In the genomic region with DNA sequence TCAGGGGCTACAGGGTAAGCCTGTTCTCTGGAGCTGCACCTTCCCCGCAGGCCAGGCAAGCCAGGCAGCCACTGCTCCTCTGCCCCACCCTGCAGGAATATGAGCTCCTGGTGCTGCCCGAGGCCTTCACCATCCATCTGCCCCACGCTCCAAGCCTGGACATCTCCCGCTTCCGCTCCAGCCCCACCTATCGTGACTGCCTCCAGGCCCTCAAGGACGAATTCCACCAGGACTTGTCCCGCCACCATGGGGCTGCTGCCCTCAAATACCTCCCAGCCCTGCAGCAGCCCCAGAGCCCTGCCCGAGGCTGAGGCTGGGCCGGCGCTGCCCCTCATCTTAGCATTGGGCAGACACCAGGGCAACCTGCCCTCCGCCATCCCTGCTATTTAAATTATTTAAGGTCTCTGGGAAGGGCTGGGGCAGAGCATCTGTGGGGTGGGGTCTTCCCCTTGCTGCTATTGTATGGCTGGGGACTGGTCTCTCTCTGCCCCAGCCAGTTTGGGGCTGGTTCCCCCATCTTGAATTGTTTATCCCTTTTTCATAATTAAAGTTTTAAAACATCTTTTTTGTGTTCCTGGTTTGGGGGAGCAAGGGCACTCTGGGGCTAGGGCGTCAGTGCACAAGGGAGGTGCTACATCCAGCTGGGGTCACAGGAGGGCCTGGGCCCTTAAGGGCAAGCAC, we compare ENCODE assay signal across 23 cellular contexts. TPM values are rescaled to one million over a fixed set of nuclear protein-coding genes. Genes with fewer than 3 reads are reported as not detected.
A peak's percentile ranks its signal among the peaks of the same experiment; 100 is the strongest.
DNase-seq lines count a peak whose midpoint lies in the region; ATAC-seq and TF ChIP-seq lines count a peak whose summit lies in the region.
"Had no signal": no experiment of that assay in that cellular context is flagged by ENCODE, and none has a peak within 500 bp of the region (broad histone marks: within the 10 kb centered on the region; RNA-seq: fewer than 3 reads in every experiment).

No MANE protein-coding gene starts in this region.

- peak overlapping the region in 3 of 4 donors; percentile 35 to 58 (median 38) for H3K4me3 Mint-ChIP-seq in CD4-positive, CD25-positive, alpha-beta regulatory T cell
- H3K4me3 Mint-ChIP-seq: activated naive CD8-positive, alpha-beta T cell had no signal

- H2BK5ac ChIP-seq in trophoblast cell (ENCODE audit: low read depth, low read length, poor library complexity), result no peak overlapping the region

- H4K91ac ChIP-seq in trophoblast cell (ENCODE audit: low read depth, low read length), result no peak overlapping the region

- no peak overlapping the region for H3K4me3 ChIP-seq in CD4-positive, CD25-positive, alpha-beta regulatory T cell (ENCODE audit: low read depth, low read length)
- H3K4me3 ChIP-seq in trophoblast cell (ENCODE audit: low read depth, low read length), result no peak overlapping the region
- H3K4me3 ChIP-seq: cardiac muscle cell, GM12878 had no signal

- peaks cover 15% of the 10 kb centered on the region for H3K36me3 Mint-ChIP-seq in CD4-positive, CD25-positive, alpha-beta regulatory T cell
- H3K36me3 Mint-ChIP-seq: activated naive CD8-positive, alpha-beta T cell had no signal

- no peak overlapping the region for H4K8ac ChIP-seq in trophoblast cell (ENCODE audit: low read depth, low read length)

- peaks cover 11% of the 10 kb centered on the region for H3K27me3 Mint-ChIP-seq in CD4-positive, CD25-positive, alpha-beta regulatory T cell
- H3K27me3 Mint-ChIP-seq: activated naive CD8-positive, alpha-beta T cell had no signal

- peak overlapping the region; percentile 70 for H3K27ac ChIP-seq in CD4-positive, CD25-positive, alpha-beta regulatory T cell (ENCODE audit: insufficient read depth, low read length, poor library complexity, severe bottlenecking)
- no peak overlapping the region for H3K27ac ChIP-seq in trophoblast cell (ENCODE audit: low read depth, low read length)
- H3K27ac ChIP-seq: cardiac muscle cell had no signal

- no peaks in the 10 kb centered on the region for H3K27me3 ChIP-seq in CD4-positive, CD25-positive, alpha-beta regulatory T cell (ENCODE audit: control insufficient read depth, insufficient read depth, low read length)
- H3K27me3 ChIP-seq in trophoblast cell (ENCODE audit: insufficient read depth, low read length), result no peaks in the 10 kb centered on the region

- H2BK12ac ChIP-seq in trophoblast cell (ENCODE audit: low read length), result no peak overlapping the region

- H3K79me2 ChIP-seq in trophoblast cell (ENCODE audit: control insufficient read depth, insufficient read depth, low read length, poor library complexity), result no peaks in the 10 kb centered on the region

- H3K79me1 ChIP-seq in trophoblast cell (ENCODE audit: low read length), result peaks cover 2% of the 10 kb centered on the region

- peaks cover 36% of the 10 kb centered on the region for H3K4me1 ChIP-seq in CD4-positive, CD25-positive, alpha-beta regulatory T cell (ENCODE audit: control insufficient read depth, insufficient read depth, low read length, poor library complexity, severe bottlenecking)
- peaks cover 9 to 15% of the 10 kb centered on the region in 2 experiments for H3K4me1 ChIP-seq in trophoblast cell (ENCODE audit: control insufficient read depth in 1 of 2, insufficient read depth in 2 of 2, low read length in 2 of 2)

- peaks cover 7% of the 10 kb centered on the region for H3K36me3 ChIP-seq in CD4-positive, CD25-positive, alpha-beta regulatory T cell (ENCODE audit: control insufficient read depth, insufficient read depth, low read length)
- H3K36me3 ChIP-seq in trophoblast cell (ENCODE audit: control insufficient read depth in 1 of 2, insufficient read depth in 2 of 2, low read length in 2 of 2), result peaks cover 11 to 14% of the 10 kb centered on the region in 2 experiments

- ATAC-seq in CD4-positive, CD25-positive, alpha-beta regulatory T cell (ENCODE audit: low read depth in 2 of 2), result no peak
- no peak for ATAC-seq in Right ventricle myocardium inferior
- ATAC-seq: GM12878 had no signal

- in situ Hi-C loops in GM13977 (cut with MboI; ENCODE audit: low pct_unique_long_range_greater_than_20kb, low sequenced_read_pairs, unreplicated experiment), result no loop called here

- H3K4me1 Mint-ChIP-seq in CD4-positive, CD25-positive, alpha-beta regulatory T cell, result peaks cover 6 to 55% (median 25%) of the 10 kb centered on the region in 4 donors

- DNase-seq in CD4-positive, CD25-positive, alpha-beta regulatory T cell, result no peak
- DNase-seq in GM13977 (ENCODE audit: low spot score), result peak; percentile 12
- peak; percentile 46 for DNase-seq in ecto neural progenitor cell (ENCODE audit: low spot score)
- DNase-seq in trophoblast cell, result peak; percentile 95 to 96
- no peak for DNase-seq in activated gamma-delta T cell (lab: John Stamatoyannopoulos, UW)
- no peak for DNase-seq in NCI-H526 (lab: John Stamatoyannopoulos, UW)
- no peak for DNase-seq in Right ventricle myocardium inferior (ENCODE audit: missing footprints)
- no peak for DNase-seq in NCI-H1105 (lab: John Stamatoyannopoulos, UW)
- DNase-seq: activated CD4-positive, CD25-positive, alpha-beta regulatory T cell; C1 segment of cervical spinal cord; effector memory CD4-positive, alpha-beta T cell; IMR-90; NCI-H1048; NCI-H2107; NCI-H774; stimulated activated CD4-positive, alpha-beta T cell treated with anti-CD3 and anti-CD28 coated beads, Interleukin-15, amount 100 ng/mL, for 24 hours had no signal

- H3K9me3 Mint-ChIP-seq in CD4-positive, CD25-positive, alpha-beta regulatory T cell, result no peaks in the 10 kb centered on the region

- no peak overlapping the region for H2AFZ ChIP-seq in trophoblast cell (ENCODE audit: insufficient read depth, low read length, poor library complexity)

- no peaks in the 10 kb centered on the region for H3K9me3 ChIP-seq in CD4-positive, CD25-positive, alpha-beta regulatory T cell (ENCODE audit: control insufficient read depth in 2 of 2, low read length in 2 of 2)
- H3K9me3 ChIP-seq in trophoblast cell (ENCODE audit: insufficient read depth, low read depth, low read length), result no peaks in the 10 kb centered on the region

- intact Hi-C loops in Right ventricle myocardium inferior (cut with DNase I), result no loop called here

- H3K27ac Mint-ChIP-seq in CD4-positive, CD25-positive, alpha-beta regulatory T cell, result peak overlapping the region; percentile 20 to 85 (median 77)
- H3K27ac Mint-ChIP-seq: activated naive CD8-positive, alpha-beta T cell had no signal

- H2BK120ac ChIP-seq in trophoblast cell (ENCODE audit: insufficient read depth, low read length, poor library complexity), result no peak overlapping the region

- H3K9ac ChIP-seq in trophoblast cell (ENCODE audit: low read length), result no peak overlapping the region

- no peak for TF ChIP-seq CTCF in GM13977 (IDR thresholded peaks at IDR 0.05; ENCODE audit: extremely low read depth, insufficient read depth, missing control alignments)

- no peak overlapping the region for H3K14ac ChIP-seq in trophoblast cell (ENCODE audit: low read length)

- no peak overlapping the region for H3K18ac ChIP-seq in trophoblast cell (ENCODE audit: low read length)

- H2AK5ac ChIP-seq in trophoblast cell (ENCODE audit: low read length), result no peak overlapping the region

- H3K23ac ChIP-seq in trophoblast cell (ENCODE audit: low read length), result no peak overlapping the region

- WGBS in trophoblast cell (ENCODE audit: extremely low coverage, insufficient coverage, insufficient read length), result no CpG with 5 or more reads among the region's 13 CpGs

- H4K12ac ChIP-seq in trophoblast cell (ENCODE audit: low read depth, low read length), result no peak overlapping the region

- H3K4me2 ChIP-seq in trophoblast cell (ENCODE audit: low read length), result no peak overlapping the region

- no peak overlapping the region for H3K4ac ChIP-seq in trophoblast cell (ENCODE audit: low read depth, low read length)

RNA-seq across cellular contexts. Expression of a gene that starts 6.2 kb away (rescaled TPM):
- total RNA-seq in CD4-positive, CD25-positive, alpha-beta regulatory T cell, result 4.2 TPM
- 1 to 10 TPM in 2 of 4 donors, under 1 TPM in 2; 0.65 to 3.4 (median 1.2) TPM for polyA plus RNA-seq in CD4-positive, CD25-positive, alpha-beta regulatory T cell
- 7.3 and 8.4 TPM in 2 replicates for polyA plus RNA-seq in trophoblast cell (2013)
- not detected for total RNA-seq in Right ventricle myocardium inferior
- total RNA-seq: fibroblast of villous mesenchyme, IMR-90, myocyte, pulmonary artery endothelial cell, subcutaneous adipose tissue had no signal

RNA-seq across cellular contexts. Expression of a gene that starts 11.0 kb away (rescaled TPM):
- total RNA-seq in CD4-positive, CD25-positive, alpha-beta regulatory T cell, result 64.1 TPM
- 10 to 100 TPM; 52.6 to 62.0 (median 59.3) TPM for polyA plus RNA-seq in CD4-positive, CD25-positive, alpha-beta regulatory T cell
- polyA plus RNA-seq in trophoblast cell (2013), result 14.1 and 15.5 TPM in 2 replicates
- total RNA-seq in Right ventricle myocardium inferior, result 10.4 TPM

RNA-seq across cellular contexts. Expression of a gene that starts 21.6 kb away (rescaled TPM):
- total RNA-seq in CD4-positive, CD25-positive, alpha-beta regulatory T cell, result 1.8 TPM
- polyA plus RNA-seq in CD4-positive, CD25-positive, alpha-beta regulatory T cell, result not detected
- polyA plus RNA-seq in trophoblast cell (2013), result 0.40 and 0.43 TPM in 2 replicates
- not detected for total RNA-seq in Right ventricle myocardium inferior
- total RNA-seq: IMR-90 had no signal
- polyA plus RNA-seq: cardiac muscle cell had no signal

RNA-seq across cellular contexts. Expression of a gene that starts 43.2 kb away (rescaled TPM):
- 4.1 TPM for total RNA-seq in CD4-positive, CD25-positive, alpha-beta regulatory T cell
- under 1 TPM in 1 of 4 donors, not detected in 3; 0.18 TPM for polyA plus RNA-seq in CD4-positive, CD25-positive, alpha-beta regulatory T cell
- polyA plus RNA-seq in trophoblast cell (2013), result 7.4 and 8.1 TPM in 2 replicates
- 5.9 TPM for total RNA-seq in Right ventricle myocardium inferior

Comparison
In these comparisons a context has a peak if more than half of its experiments do, and no peak if none do; other contexts are left out.
1. DNase-seq: peak in GM13977 (single experiment), ecto neural progenitor cell (single experiment) and trophoblast cell (2 of 2); none in CD4-positive, CD25-positive, alpha-beta regulatory T cell (0 of 3), activated gamma-delta T cell (single experiment), NCI-H526 (0 of 2), Right ventricle myocardium inferior (single experiment) and NCI-H1105 (single experiment).